Comparison of ENCODE assay signal across 1 cellular context in genomic region chr1:227242811-227243682, GRCh38.
TF ChIP-seq lines count a peak whose summit lies in the region.

No MANE protein-coding gene starts in this region.

TF ChIP-seq in GM23338, 12 proteins besides CTCF, POLR2A, EP300 and RAD21 (continued from another document):
- TF ChIP-seq REST (IDR thresholded peaks at IDR 0.05; ENCODE audit: unreplicated experiment) (no peak), STAT1 (IDR thresholded peaks at IDR 0.05; ENCODE audit: unreplicated experiment) (no peak), EZH2 (IDR thresholded peaks at IDR 0.05; ENCODE audit: low read depth, unreplicated experiment) (no peak), ZNF462 (CRISPR knock-in tag; IDR thresholded peaks at IDR 0.05) (no peak), CREB1 (CRISPR knock-in tag; IDR thresholded peaks at IDR 0.05; ENCODE audit: low read depth) (no peak)
